In the genomic region with DNA sequence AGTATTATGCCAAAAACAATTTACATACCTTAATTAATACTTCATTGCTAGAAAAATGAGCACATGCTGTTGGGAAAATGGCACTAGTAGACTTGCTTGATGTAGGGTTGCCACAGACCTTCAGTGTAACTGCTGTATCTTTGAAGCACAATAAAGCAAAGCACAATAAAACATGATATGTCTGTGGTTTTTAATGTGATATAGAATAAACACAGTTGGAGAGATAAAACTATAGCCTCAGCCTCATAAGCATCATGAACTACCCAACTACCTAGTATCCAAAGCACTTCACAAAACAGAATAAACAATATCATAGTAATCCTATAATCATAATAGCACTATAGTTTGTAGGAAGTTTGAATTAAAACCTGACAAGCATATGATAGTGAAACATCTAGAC, we compare ENCODE assay signal across 1 cellular context.
TF ChIP-seq lines count a peak whose summit lies in the region.

No MANE protein-coding gene starts in this region.

TF ChIP-seq in HEK293, 187 proteins besides CTCF, POLR2A, EP300 and RAD21 (continued from another document and continues in another):
- TF ChIP-seq, protein P1, sequence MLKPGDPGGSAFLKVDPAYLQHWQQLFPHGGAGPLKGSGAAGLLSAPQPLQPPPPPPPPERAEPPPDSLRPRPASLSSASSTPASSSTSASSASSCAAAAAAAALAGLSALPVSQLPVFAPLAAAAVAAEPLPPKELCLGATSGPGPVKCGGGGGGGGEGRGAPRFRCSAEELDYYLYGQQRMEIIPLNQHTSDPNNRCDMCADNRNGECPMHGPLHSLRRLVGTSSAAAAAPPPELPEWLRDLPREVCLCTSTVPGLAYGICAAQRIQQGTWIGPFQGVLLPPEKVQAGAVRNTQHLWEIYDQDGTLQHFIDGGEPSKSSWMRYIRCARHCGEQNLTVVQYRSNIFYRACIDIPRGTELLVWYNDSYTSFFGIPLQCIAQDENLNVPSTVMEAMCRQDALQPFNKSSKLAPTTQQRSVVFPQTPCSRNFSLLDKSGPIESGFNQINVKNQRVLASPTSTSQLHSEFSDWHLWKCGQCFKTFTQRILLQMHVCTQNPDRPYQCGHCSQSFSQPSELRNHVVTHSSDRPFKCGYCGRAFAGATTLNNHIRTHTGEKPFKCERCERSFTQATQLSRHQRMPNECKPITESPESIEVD (tag by site-specific recombination; IDR thresholded peaks at IDR 0.05): peak; percentile 85
- TF ChIP-seq ZNF76 (tag by site-specific recombination; IDR thresholded peaks at IDR 0.05; ENCODE audit: borderline replicate concordance, low read depth) (no peak), KLF9 (tag by site-specific recombination; IDR thresholded peaks at IDR 0.05; ENCODE audit: low read depth) (no peak), ZNF146 (tag by site-specific recombination; IDR thresholded peaks at IDR 0.05) (no peak), ZNF585B (tag by site-specific recombination; IDR thresholded peaks at IDR 0.05) (no peak), ZNF843 (tag by site-specific recombination; IDR thresholded peaks at IDR 0.05) (peak; percentile 97), ZNF394 (tag by site-specific recombination; IDR thresholded peaks at IDR 0.05; ENCODE audit: borderline replicate concordance) (no peak), ZNF324 (tag by site-specific recombination; IDR thresholded peaks at IDR 0.05) (no peak), ZNF274 (IDR thresholded peaks at IDR 0.05; ENCODE audit: low read length) (no peak), ZNF274 (tag by site-specific recombination; IDR thresholded peaks at IDR 0.05; ENCODE audit: borderline replicate concordance) (no peak), GLIS1 (tag by site-specific recombination; IDR thresholded peaks at IDR 0.05) (peak; percentile 20; the same call in 1 of the 2 replicates), ZNF544 (tag by site-specific recombination; IDR thresholded peaks at IDR 0.05) (no peak), ZFP41 (tag by site-specific recombination; IDR thresholded peaks at IDR 0.05; ENCODE audit: borderline replicate concordance) (no peak), ZNF426 (tag by site-specific recombination; IDR thresholded peaks at IDR 0.05) (no peak), GLIS2 (tag by site-specific recombination; IDR thresholded peaks at IDR 0.05) (no peak), ZNF529 (tag by site-specific recombination; IDR thresholded peaks at IDR 0.05; ENCODE audit: insufficient replicate concordance) (no peak), ZNF138 (tag by site-specific recombination; IDR thresholded peaks at IDR 0.05; ENCODE audit: borderline replicate concordance) (no peak), ZNF114 (tag by site-specific recombination; IDR thresholded peaks at IDR 0.05) (no peak), MZF1 (tag by site-specific recombination; IDR thresholded peaks at IDR 0.05; ENCODE audit: borderline replicate concordance) (no peak), ZFHX2 (tag by site-specific recombination; conservative IDR thresholded peaks at IDR 0.05) (no peak), ZNF174 (tag by site-specific recombination; IDR thresholded peaks at IDR 0.05) (no peak), PRDM1 (tag by site-specific recombination; IDR thresholded peaks at IDR 0.05) (no peak), SP2 (tag by site-specific recombination; IDR thresholded peaks at IDR 0.05) (no peak), SCRT1 (tag by site-specific recombination; IDR thresholded peaks at IDR 0.05; ENCODE audit: borderline replicate concordance) (no peak; the same call in 1 of the 2 replicates), SALL2 (tag by site-specific recombination; IDR thresholded peaks at IDR 0.05; ENCODE audit: borderline replicate concordance) (no peak), ZNF404 (tag by site-specific recombination; IDR thresholded peaks at IDR 0.05) (no peak), ZNF112 (tag by site-specific recombination; IDR thresholded peaks at IDR 0.05) (no peak), BCL11B (tag by site-specific recombination; IDR thresholded peaks at IDR 0.05; ENCODE audit: low read depth) (peak; percentile 91), ZNF701 (tag by site-specific recombination; IDR thresholded peaks at IDR 0.05) (no peak), GLI4 (tag by site-specific recombination; IDR thresholded peaks at IDR 0.05) (no peak), ZBTB17 (tag by site-specific recombination; IDR thresholded peaks at IDR 0.05) (peak; percentile 58), ZNF211 (tag by site-specific recombination; IDR thresholded peaks at IDR 0.05; ENCODE audit: low read depth) (no peak), SP7 (tag by site-specific recombination; IDR thresholded peaks at IDR 0.05) (peak; percentile 43; the same call in 1 of the 2 replicates), ZNF571 (tag by site-specific recombination; IDR thresholded peaks at IDR 0.05) (no peak), ZNF133 (tag by site-specific recombination; IDR thresholded peaks at IDR 0.05) (no peak), ZFP37 (tag by site-specific recombination; IDR thresholded peaks at IDR 0.05) (no peak), ZNF664 (tag by site-specific recombination; IDR thresholded peaks at IDR 0.05) (peak; percentile 78), ZNF221 (tag by site-specific recombination; IDR thresholded peaks at IDR 0.05; ENCODE audit: borderline replicate concordance) (no peak), OVOL3 (tag by site-specific recombination; IDR thresholded peaks at IDR 0.05) (peak; percentile 93; the same call in 1 of the 2 replicates)
- TF ChIP-seq, protein P2, sequence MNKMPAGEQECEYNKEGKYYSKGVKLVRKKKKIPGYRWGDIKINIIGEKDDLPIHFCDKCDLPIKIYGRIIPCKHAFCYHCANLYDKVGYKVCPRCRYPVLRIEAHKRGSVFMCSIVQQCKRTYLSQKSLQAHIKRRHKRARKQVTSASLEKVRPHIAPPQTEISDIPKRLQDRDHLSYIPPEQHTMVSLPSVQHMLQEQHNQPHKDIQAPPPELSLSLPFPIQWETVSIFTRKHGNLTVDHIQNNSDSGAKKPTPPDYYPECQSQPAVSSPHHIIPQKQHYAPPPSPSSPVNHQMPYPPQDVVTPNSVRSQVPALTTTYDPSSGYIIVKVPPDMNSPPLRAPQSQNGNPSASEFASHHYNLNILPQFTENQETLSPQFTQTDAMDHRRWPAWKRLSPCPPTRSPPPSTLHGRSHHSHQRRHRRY (tag by site-specific recombination; IDR thresholded peaks at IDR 0.05): no peak
- TF ChIP-seq, protein P3, sequence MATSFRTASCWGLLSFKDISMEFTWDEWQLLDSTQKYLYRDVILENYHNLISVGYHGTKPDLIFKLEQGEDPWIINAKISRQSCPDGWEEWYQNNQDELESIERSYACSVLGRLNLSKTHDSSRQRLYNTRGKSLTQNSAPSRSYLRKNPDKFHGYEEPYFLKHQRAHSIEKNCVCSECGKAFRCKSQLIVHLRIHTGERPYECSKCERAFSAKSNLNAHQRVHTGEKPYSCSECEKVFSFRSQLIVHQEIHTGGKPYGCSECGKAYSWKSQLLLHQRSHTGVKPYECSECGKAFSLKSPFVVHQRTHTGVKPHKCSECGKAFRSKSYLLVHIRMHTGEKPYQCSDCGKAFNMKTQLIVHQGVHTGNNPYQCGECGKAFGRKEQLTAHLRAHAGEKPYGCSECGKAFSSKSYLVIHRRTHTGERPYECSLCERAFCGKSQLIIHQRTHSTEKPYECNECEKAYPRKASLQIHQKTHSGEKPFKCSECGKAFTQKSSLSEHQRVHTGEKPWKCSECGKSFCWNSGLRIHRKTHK (tag by site-specific recombination; IDR thresholded peaks at IDR 0.05): no peak
- TF ChIP-seq, protein P4, sequence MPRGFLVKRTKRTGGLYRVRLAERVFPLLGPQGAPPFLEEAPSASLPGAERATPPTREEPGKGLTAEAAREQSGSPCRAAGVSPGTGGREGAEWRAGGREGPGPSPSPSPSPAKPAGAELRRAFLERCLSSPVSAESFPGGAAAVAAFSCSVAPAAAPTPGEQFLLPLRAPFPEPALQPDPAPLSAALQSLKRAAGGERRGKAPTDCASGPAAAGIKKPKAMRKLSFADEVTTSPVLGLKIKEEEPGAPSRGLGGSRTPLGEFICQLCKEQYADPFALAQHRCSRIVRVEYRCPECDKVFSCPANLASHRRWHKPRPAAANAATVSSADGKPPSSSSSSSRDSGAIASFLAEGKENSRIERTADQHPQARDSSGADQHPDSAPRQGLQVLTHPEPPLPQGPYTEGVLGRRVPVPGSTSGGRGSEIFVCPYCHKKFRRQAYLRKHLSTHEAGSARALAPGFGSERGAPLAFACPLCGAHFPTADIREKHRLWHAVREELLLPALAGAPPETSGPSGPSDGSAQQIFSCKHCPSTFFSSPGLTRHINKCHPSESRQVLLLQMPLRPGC (tag by site-specific recombination; IDR thresholded peaks at IDR 0.05): no peak
- TF ChIP-seq, protein P5, sequence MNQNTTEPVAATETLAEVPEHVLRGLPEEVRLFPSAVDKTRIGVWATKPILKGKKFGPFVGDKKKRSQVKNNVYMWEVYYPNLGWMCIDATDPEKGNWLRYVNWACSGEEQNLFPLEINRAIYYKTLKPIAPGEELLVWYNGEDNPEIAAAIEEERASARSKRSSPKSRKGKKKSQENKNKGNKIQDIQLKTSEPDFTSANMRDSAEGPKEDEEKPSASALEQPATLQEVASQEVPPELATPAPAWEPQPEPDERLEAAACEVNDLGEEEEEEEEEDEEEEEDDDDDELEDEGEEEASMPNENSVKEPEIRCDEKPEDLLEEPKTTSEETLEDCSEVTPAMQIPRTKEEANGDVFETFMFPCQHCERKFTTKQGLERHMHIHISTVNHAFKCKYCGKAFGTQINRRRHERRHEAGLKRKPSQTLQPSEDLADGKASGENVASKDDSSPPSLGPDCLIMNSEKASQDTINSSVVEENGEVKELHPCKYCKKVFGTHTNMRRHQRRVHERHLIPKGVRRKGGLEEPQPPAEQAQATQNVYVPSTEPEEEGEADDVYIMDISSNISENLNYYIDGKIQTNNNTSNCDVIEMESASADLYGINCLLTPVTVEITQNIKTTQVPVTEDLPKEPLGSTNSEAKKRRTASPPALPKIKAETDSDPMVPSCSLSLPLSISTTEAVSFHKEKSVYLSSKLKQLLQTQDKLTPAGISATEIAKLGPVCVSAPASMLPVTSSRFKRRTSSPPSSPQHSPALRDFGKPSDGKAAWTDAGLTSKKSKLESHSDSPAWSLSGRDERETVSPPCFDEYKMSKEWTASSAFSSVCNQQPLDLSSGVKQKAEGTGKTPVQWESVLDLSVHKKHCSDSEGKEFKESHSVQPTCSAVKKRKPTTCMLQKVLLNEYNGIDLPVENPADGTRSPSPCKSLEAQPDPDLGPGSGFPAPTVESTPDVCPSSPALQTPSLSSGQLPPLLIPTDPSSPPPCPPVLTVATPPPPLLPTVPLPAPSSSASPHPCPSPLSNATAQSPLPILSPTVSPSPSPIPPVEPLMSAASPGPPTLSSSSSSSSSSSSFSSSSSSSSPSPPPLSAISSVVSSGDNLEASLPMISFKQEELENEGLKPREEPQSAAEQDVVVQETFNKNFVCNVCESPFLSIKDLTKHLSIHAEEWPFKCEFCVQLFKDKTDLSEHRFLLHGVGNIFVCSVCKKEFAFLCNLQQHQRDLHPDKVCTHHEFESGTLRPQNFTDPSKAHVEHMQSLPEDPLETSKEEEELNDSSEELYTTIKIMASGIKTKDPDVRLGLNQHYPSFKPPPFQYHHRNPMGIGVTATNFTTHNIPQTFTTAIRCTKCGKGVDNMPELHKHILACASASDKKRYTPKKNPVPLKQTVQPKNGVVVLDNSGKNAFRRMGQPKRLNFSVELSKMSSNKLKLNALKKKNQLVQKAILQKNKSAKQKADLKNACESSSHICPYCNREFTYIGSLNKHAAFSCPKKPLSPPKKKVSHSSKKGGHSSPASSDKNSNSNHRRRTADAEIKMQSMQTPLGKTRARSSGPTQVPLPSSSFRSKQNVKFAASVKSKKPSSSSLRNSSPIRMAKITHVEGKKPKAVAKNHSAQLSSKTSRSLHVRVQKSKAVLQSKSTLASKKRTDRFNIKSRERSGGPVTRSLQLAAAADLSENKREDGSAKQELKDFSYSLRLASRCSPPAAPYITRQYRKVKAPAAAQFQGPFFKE (tag by site-specific recombination; IDR thresholded peaks at IDR 0.05; ENCODE audit: borderline replicate concordance): no peak
- TF ChIP-seq, protein P6, sequence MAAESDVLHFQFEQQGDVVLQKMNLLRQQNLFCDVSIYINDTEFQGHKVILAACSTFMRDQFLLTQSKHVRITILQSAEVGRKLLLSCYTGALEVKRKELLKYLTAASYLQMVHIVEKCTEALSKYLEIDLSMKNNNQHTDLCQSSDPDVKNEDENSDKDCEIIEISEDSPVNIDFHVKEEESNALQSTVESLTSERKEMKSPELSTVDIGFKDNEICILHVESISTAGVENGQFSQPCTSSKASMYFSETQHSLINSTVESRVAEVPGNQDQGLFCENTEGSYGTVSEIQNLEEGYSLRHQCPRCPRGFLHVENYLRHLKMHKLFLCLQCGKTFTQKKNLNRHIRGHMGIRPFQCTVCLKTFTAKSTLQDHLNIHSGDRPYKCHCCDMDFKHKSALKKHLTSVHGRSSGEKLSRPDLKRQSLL (tag by site-specific recombination; IDR thresholded peaks at IDR 0.05): no peak
- TF ChIP-seq, protein P7, sequence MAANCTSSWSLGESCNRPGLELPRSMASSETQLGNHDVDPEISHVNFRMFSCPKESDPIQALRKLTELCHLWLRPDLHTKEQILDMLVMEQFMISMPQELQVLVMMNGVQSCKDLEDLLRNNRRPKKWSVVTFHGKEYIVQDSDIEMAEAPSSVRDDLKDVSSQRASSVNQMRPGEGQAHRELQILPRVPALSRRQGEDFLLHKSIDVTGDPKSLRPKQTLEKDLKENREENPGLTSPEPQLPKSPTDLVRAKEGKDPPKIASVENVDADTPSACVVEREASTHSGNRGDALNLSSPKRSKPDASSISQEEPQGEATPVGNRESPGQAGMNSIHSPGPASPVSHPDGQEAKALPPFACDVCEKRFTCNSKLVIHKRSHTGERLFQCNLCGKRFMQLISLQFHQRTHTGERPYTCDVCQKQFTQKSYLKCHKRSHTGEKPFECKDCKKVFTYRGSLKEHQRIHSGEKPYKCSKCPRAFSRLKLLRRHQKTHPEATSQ (tag by site-specific recombination; IDR thresholded peaks at IDR 0.05): no peak
- TF ChIP-seq, protein P8, sequence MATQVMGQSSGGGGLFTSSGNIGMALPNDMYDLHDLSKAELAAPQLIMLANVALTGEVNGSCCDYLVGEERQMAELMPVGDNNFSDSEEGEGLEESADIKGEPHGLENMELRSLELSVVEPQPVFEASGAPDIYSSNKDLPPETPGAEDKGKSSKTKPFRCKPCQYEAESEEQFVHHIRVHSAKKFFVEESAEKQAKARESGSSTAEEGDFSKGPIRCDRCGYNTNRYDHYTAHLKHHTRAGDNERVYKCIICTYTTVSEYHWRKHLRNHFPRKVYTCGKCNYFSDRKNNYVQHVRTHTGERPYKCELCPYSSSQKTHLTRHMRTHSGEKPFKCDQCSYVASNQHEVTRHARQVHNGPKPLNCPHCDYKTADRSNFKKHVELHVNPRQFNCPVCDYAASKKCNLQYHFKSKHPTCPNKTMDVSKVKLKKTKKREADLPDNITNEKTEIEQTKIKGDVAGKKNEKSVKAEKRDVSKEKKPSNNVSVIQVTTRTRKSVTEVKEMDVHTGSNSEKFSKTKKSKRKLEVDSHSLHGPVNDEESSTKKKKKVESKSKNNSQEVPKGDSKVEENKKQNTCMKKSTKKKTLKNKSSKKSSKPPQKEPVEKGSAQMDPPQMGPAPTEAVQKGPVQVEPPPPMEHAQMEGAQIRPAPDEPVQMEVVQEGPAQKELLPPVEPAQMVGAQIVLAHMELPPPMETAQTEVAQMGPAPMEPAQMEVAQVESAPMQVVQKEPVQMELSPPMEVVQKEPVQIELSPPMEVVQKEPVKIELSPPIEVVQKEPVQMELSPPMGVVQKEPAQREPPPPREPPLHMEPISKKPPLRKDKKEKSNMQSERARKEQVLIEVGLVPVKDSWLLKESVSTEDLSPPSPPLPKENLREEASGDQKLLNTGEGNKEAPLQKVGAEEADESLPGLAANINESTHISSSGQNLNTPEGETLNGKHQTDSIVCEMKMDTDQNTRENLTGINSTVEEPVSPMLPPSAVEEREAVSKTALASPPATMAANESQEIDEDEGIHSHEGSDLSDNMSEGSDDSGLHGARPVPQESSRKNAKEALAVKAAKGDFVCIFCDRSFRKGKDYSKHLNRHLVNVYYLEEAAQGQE (tag by site-specific recombination; IDR thresholded peaks at IDR 0.05): no peak
